17 cellular contexts compared by ENCODE assay signal in genomic region chr11:63779044-63779443, GRCh38. TPM values are rescaled to one million over a fixed set of nuclear protein-coding genes. Genes with fewer than 3 reads are reported as not detected.
DNase-seq lines count a peak whose midpoint lies in the region.
"Had no signal": no experiment of that assay in that cellular context is flagged by ENCODE, and none has a peak within 500 bp of the region (broad histone marks: within the 10 kb centered on the region; RNA-seq: fewer than 3 reads in every experiment).

No MANE protein-coding gene starts in this region.

- peak overlapping the region; percentile 55 for H3K4me2 ChIP-seq in trophoblast cell (ENCODE audit: low read length)
- H3K4me2 ChIP-seq: A549 had no signal

- H3K4me3 ChIP-seq in adipocyte (ENCODE audit: low read length) (no peak overlapping the region), trophoblast cell (ENCODE audit: low read depth, low read length) (no peak overlapping the region)
- H3K4me3 ChIP-seq: A549 had no signal

- H4K8ac ChIP-seq in trophoblast cell (ENCODE audit: low read depth, low read length), result peak overlapping the region; percentile 57

- H3K4ac ChIP-seq in trophoblast cell (ENCODE audit: low read depth, low read length), result no peak overlapping the region

- peak overlapping the region; percentile 83 for H3K14ac ChIP-seq in trophoblast cell (ENCODE audit: low read length)

- H3K9ac ChIP-seq in adipocyte (ENCODE audit: low read length) (no peak overlapping the region), trophoblast cell (ENCODE audit: low read length) (no peak overlapping the region)

- no peak overlapping the region for H2AK5ac ChIP-seq in trophoblast cell (ENCODE audit: low read length)

- H3K4me1 ChIP-seq in adipocyte (ENCODE audit: control insufficient read depth, insufficient read depth, low read length), result peaks cover 5% of the 10 kb centered on the region
- H3K4me1 ChIP-seq in trophoblast cell (ENCODE audit: control insufficient read depth in 1 of 2, insufficient read depth in 2 of 2, low read length in 2 of 2), result peaks cover 6 to 14% of the 10 kb centered on the region in 2 experiments

- peak overlapping the region; percentile 87 for H2BK12ac ChIP-seq in trophoblast cell (ENCODE audit: low read length)

- H3K9me3 ChIP-seq in adipocyte (ENCODE audit: control insufficient read depth, low read length), result no peaks in the 10 kb centered on the region
- H3K9me3 ChIP-seq in trophoblast cell (ENCODE audit: insufficient read depth, low read depth, low read length), result no peaks in the 10 kb centered on the region
- H3K9me3 ChIP-seq: A549 had no signal

- peak overlapping the region; percentile 82 for H2BK120ac ChIP-seq in trophoblast cell (ENCODE audit: insufficient read depth, low read length, poor library complexity)

- H3K27ac ChIP-seq in trophoblast cell (ENCODE audit: low read depth, low read length), result peak overlapping the region; percentile 93
- H3K27ac ChIP-seq: A549, C4-2B had no signal

- H3K23ac ChIP-seq in trophoblast cell (ENCODE audit: low read length), result no peak overlapping the region

- H3K36me3 ChIP-seq in adipocyte (ENCODE audit: control insufficient read depth, insufficient read depth, low read length, severe bottlenecking), result no peaks in the 10 kb centered on the region
- H3K36me3 ChIP-seq in trophoblast cell (ENCODE audit: control insufficient read depth in 1 of 2, insufficient read depth in 2 of 2, low read length in 2 of 2), result no peaks in the 10 kb centered on the region

- H4K91ac ChIP-seq in trophoblast cell (ENCODE audit: low read depth, low read length), result no peak overlapping the region

- H3K18ac ChIP-seq in trophoblast cell (ENCODE audit: low read length), result no peak overlapping the region

- DNase-seq in EH (ENCODE audit: low read depth), result peak; percentile 81
- DNase-seq in adipocyte (ENCODE audit: low read depth), result peak; percentile 45
- DNase-seq in fibroblast of peridontal ligament (ENCODE audit: extremely low read depth), result peak; percentile 24
- DNase-seq in trophoblast cell, result peak; percentile 28 to 67
- no peak for DNase-seq in NAMALWA (ENCODE audit: low spot score)
- no peak for DNase-seq in NCI-H774 (lab: John Stamatoyannopoulos, UW)
- no peak for DNase-seq in iPS-NIHi7 (ENCODE audit: extremely low spot score)
- DNase-seq: DMS153, EL, NCI-H1092 treated with DMSO at 0.1 percent for 48 hours, NCI-H1694, NCI-H2107, NCI-H345, NCI-H526, SHP77 treated with DMSO at 0.1 percent for 48 hours had no signal

- no peaks in the 10 kb centered on the region for H3K79me2 ChIP-seq in trophoblast cell (ENCODE audit: control insufficient read depth, insufficient read depth, low read length, poor library complexity)

- H3K79me1 ChIP-seq in trophoblast cell (ENCODE audit: low read length), result peaks cover 22% of the 10 kb centered on the region

- no CpG with 5 or more reads among the region's 2 CpGs for WGBS in trophoblast cell (ENCODE audit: extremely low coverage, insufficient coverage, insufficient read length)

- no peak overlapping the region for H2AFZ ChIP-seq in trophoblast cell (ENCODE audit: insufficient read depth, low read length, poor library complexity)

- H3K27me3 ChIP-seq in adipocyte (replicated peaks; ENCODE audit: control insufficient read depth, insufficient read depth, low read length) (no peaks in the 10 kb centered on the region), trophoblast cell (ENCODE audit: insufficient read depth, low read length) (no peaks in the 10 kb centered on the region)

- H4K12ac ChIP-seq in trophoblast cell (ENCODE audit: low read depth, low read length), result no peak overlapping the region

- H2BK5ac ChIP-seq in trophoblast cell (ENCODE audit: low read depth, low read length, poor library complexity), result peak overlapping the region; percentile 79

RNA-seq across cellular contexts. Expression of gene ZFTA, which starts 10.5 kb away (rescaled TPM):
- polyA plus RNA-seq in trophoblast cell (2013), result 15.5 and 15.8 TPM in 2 replicates

RNA-seq across cellular contexts. Expression of gene SPINDOC, which starts 34.2 kb away (rescaled TPM):
- polyA plus RNA-seq in trophoblast cell (2013), result 47.1 and 48.8 TPM in 2 replicates

RNA-seq across cellular contexts. Expression of gene MARK2, which starts 59.9 kb away (rescaled TPM):
- polyA plus RNA-seq in trophoblast cell (2013), result 67.3 and 70.2 TPM in 2 replicates

Comparison
In these comparisons a context has a peak if more than half of its experiments do, and no peak if none do; other contexts are left out.
1. DNase-seq: peak in EH (single experiment), adipocyte (single experiment), fibroblast of peridontal ligament (single experiment) and trophoblast cell (2 of 2); none in NAMALWA (single experiment), NCI-H774 (single experiment) and iPS-NIHi7 (single experiment).